Comparison of ENCODE assay signal across 1 cellular context in genomic region chrX:24024819-24025740, GRCh38.
TF ChIP-seq lines count a peak whose summit lies in the region.

No MANE protein-coding gene starts in this region.

TF ChIP-seq in HCT116, 20 proteins besides CTCF, POLR2A, EP300 and RAD21 (continued from another document):
- TF ChIP-seq REST (IDR thresholded peaks at IDR 0.05; ENCODE audit: low read depth), result no peak
